Comparison of ENCODE assay signal across 16 cellular contexts in genomic region chr7:71679480-71679879, GRCh38.
DNase-seq lines count a peak whose midpoint lies in the region; ATAC-seq, FAIRE-seq and TF ChIP-seq lines count a peak whose summit lies in the region.
"Had no signal": no experiment of that assay in that cellular context is flagged by ENCODE, and none has a peak within 500 bp of the region (broad histone marks: within the 10 kb centered on the region; RNA-seq: fewer than 3 reads in every experiment).

No MANE protein-coding gene starts in this region.

- POLR2A ChIA-PET in MCF 10A (lab: Yijun Ruan, JAX): no interaction called here
- POLR2A ChIA-PET in H1 (lab: Charles Lee; ENCODE audit: partially characterized antibody): interaction anchor here (1.3 kb wide), 1 partner anchor 12 kb away, joined by 3 read pairs; no protein-coding TSS in a partner anchor

- no peak for ATAC-seq in HG02678 (IDR thresholded peaks at IDR 0.05; ENCODE audit: unreplicated experiment)
- ATAC-seq in upper lobe of right lung: no peak

- no peak for FAIRE-seq in H1 (lab: Jason Lieb, UNC)
- FAIRE-seq: A204.1, GM19239 had no signal

- no peak overlapping the region for H3K4me3 Mint-ChIP-seq in MCF 10A (ENCODE audit: unreplicated experiment)
- H3K4me3 Mint-ChIP-seq: B cell; CD4-positive, alpha-beta T cell had no signal

- CTCF ChIA-PET in MCF 10A (lab: Yijun Ruan, JAX) (no interaction called here), mammary epithelial cell (lab: Charles Lee; ENCODE audit: low non-redundant PET) (no interaction called here), H1 (lab: Charles Lee; ENCODE audit: partially characterized antibody) (interaction anchor here (0.6 to 1.6 kb wide), 3 partner anchors 12 to 47 kb away, joined by 3 to 4 read pairs (median 3); no protein-coding TSS in a partner anchor)

- no peak for TF ChIP-seq POLR2A in H1 (IDR thresholded peaks at IDR 0.05; ENCODE audit: control extremely low read depth in 1 of 2, low read depth in 2 of 2, low read length in 2 of 2)

- no peak overlapping the region for H3K4ac ChIP-seq in H1 (replicated peaks; ENCODE audit: insufficient read length, low read depth, low read length)

- H4K5ac ChIP-seq in H1 (ENCODE audit: insufficient read length, low read depth, low read length): no peak overlapping the region

- H3K23ac ChIP-seq in H1 (ENCODE audit: insufficient read length): no peak overlapping the region

- no peak for DNase-seq in MCF 10A (ENCODE audit: unreplicated experiment)
- DNase-seq in mammary epithelial cell: no peak
- DNase-seq in NCI-H69 (lab: John Stamatoyannopoulos, UW): peak; percentile 12
- no peak for DNase-seq in H1 (ENCODE audit: low read depth in 1 of 2, low spot score in 2 of 2)
- DNase-seq in NCI-H1930 (lab: John Stamatoyannopoulos, UW): no peak
- no peak for DNase-seq in upper lobe of right lung
- DNase-seq: Calu3; CD4-positive, alpha-beta T cell; DND-41; GF-D8; GOT3 had no signal

- H3K27ac Mint-ChIP-seq in MCF 10A (ENCODE audit: low read depth, unreplicated experiment): peak overlapping the region; percentile 46
- H3K27ac Mint-ChIP-seq: B cell; CD4-positive, alpha-beta T cell had no signal

- H3K79me2 ChIP-seq in mammary epithelial cell (ENCODE audit: insufficient read depth, low read length): no peaks in the 10 kb centered on the region
- H3K79me2 ChIP-seq in H1 (ENCODE audit: control insufficient read depth in 1 of 2, insufficient read depth in 2 of 2, low read length in 2 of 2): no peaks in the 10 kb centered on the region

- no peaks in the 10 kb centered on the region for H3K27me3 ChIP-seq in mammary epithelial cell (ENCODE audit: insufficient read depth, low read length)
- H3K27me3 ChIP-seq in H1 (replicated peaks in 1 of 4; ENCODE audit: control insufficient read depth in 3 of 4, extremely low read depth in 1 of 4, insufficient read depth in 3 of 4, low read length in 3 of 4): no peaks in the 10 kb centered on the region
- no peaks in the 10 kb centered on the region for H3K27me3 ChIP-seq in upper lobe of right lung

- no peak overlapping the region for H3K56ac ChIP-seq in H1 (replicated peaks; ENCODE audit: insufficient read length, low read depth, low read length)

- H2AK5ac ChIP-seq in H1 (ENCODE audit: low read depth, low read length): no peak overlapping the region

- H3K36me3 ChIP-seq in mammary epithelial cell (ENCODE audit: insufficient read depth, low read length) (no peaks in the 10 kb centered on the region), H1 (ENCODE audit: control insufficient read depth in 2 of 4, insufficient read depth in 4 of 4, low read length in 3 of 4) (peaks cover 0 to 6% (median 2%) of the 10 kb centered on the region in 4 experiments; a peak in 3 of 8 replicates), upper lobe of right lung (no peaks in the 10 kb centered on the region)
- H3K36me3 ChIP-seq: HAP-1 had no signal

- H3K27ac ChIP-seq in mammary epithelial cell (ENCODE audit: insufficient read depth, low read depth, low read length) (no peak overlapping the region), H1 (ENCODE audit: low read depth, low read length) (no peak overlapping the region), upper lobe of right lung (no peak overlapping the region)

- 0 out of 2 replicates have a peak overlapping the region, but pooled peaks have one; percentile 48 for H2BK5ac ChIP-seq in H1 (ENCODE audit: low read depth, low read length)

- in situ Hi-C loops in mammary epithelial cell (cut with MboI; ENCODE audit: low sequenced_read_pairs in 2 of 2): no loop called here

- H3K18ac ChIP-seq in H1 (ENCODE audit: extremely low read depth, low read length): peak overlapping the region; percentile 17; the same call in 1 of the 2 replicates

- H4K20me1 ChIP-seq in mammary epithelial cell (ENCODE audit: insufficient read depth, low read length) (no peaks in the 10 kb centered on the region), H1 (replicated peaks in 1 of 2; ENCODE audit: control insufficient read depth in 1 of 2, insufficient read depth in 2 of 2, low read length in 2 of 2) (no peaks in the 10 kb centered on the region)

- peaks cover 11% of the 10 kb centered on the region for H3K9me3 ChIP-seq in mammary epithelial cell (replicated peaks; ENCODE audit: insufficient read depth, low read length)
- H3K9me3 ChIP-seq in H1 (ENCODE audit: insufficient read depth in 2 of 2, low read depth in 1 of 2, low read length in 1 of 2): no peaks in the 10 kb centered on the region
- no peaks in the 10 kb centered on the region for H3K9me3 ChIP-seq in upper lobe of right lung
- H3K9me3 ChIP-seq: HAP-1 had no signal

- no peak for TF ChIP-seq EP300 in H1 (IDR thresholded peaks at IDR 0.05; ENCODE audit: borderline replicate concordance in 1 of 2, low read depth in 2 of 2, low read length in 2 of 2)

- 48% methylated on average over 3 of the region's 8 CpGs for WGBS in mammary epithelial cell (ENCODE audit: low coverage, missing lambda C conversion rate)
- 64% methylated on average over 7 of the region's 8 CpGs; no CpG with 5 or more reads in 1 of the 2 experiments for WGBS in H1 (ENCODE audit: extremely low coverage in 1 of 2, insufficient coverage in 1 of 2, insufficient read length in 1 of 2, insufficient replicate concordance in 2 of 2, low coverage in 1 of 2, low lambda C conversion rate in 2 of 2, missing lambda C conversion rate in 1 of 2), 2 experiments

- H3K79me1 ChIP-seq in H1 (ENCODE audit: low read depth, low read length): no peaks in the 10 kb centered on the region

- H3K23me2 ChIP-seq in H1 (ENCODE audit: low read depth, low read length): no peaks in the 10 kb centered on the region

- dilution Hi-C loops in mammary epithelial cell (cut with HindIII; ENCODE audit: low sequenced_read_pairs): no loop called here

- H4K91ac ChIP-seq in H1 (replicated peaks; ENCODE audit: insufficient read length, low read length): peak overlapping the region; percentile 22

- TF ChIP-seq CTCF in MCF 10A (IDR thresholded peaks at IDR 0.05; ENCODE audit: unreplicated experiment) (no peak), mammary epithelial cell (conservative IDR thresholded peaks at IDR 0.05 in 1 of 2, IDR thresholded peaks at IDR 0.05 in 1 of 2; ENCODE audit: extremely low read depth in 1 of 2, insufficient read depth in 1 of 2, low read depth in 1 of 2, low read length in 2 of 2) (no peak), H1 (IDR thresholded peaks at IDR 0.05; ENCODE audit: control extremely low read depth in 1 of 3, insufficient read depth in 1 of 3, low read depth in 1 of 3, low read length in 3 of 3) (no peak), upper lobe of right lung (IDR thresholded peaks at IDR 0.05) (no peak)

- no peak overlapping the region for H2BK12ac ChIP-seq in H1 (ENCODE audit: low read depth, low read length)

- BruUV-seq in MCF 10A (replicated peaks; lab: Mats Ljungman, UMichigan) (no TSS peak), mammary epithelial cell (replicated peaks; lab: Mats Ljungman, UMichigan) (no TSS peak)

- no peak overlapping the region for H2BK15ac ChIP-seq in H1 (ENCODE audit: low read length)

- H3K36me3 Mint-ChIP-seq in MCF 10A (ENCODE audit: insufficient read depth, unreplicated experiment): no peaks in the 10 kb centered on the region

- no peaks in the 10 kb centered on the region for H3K4me1 Mint-ChIP-seq in MCF 10A (ENCODE audit: insufficient read depth, unreplicated experiment)
- H3K4me1 Mint-ChIP-seq: B cell had no signal

- H3K14ac ChIP-seq in H1 (ENCODE audit: insufficient read length): no peak overlapping the region

- no peak overlapping the region for H3K4me3 ChIP-seq in mammary epithelial cell (replicated peaks in 1 of 3; ENCODE audit: insufficient read depth in 1 of 3, low read depth in 2 of 3, low read length in 3 of 3)
- H3K4me3 ChIP-seq in H1 (ENCODE audit: extremely low read depth in 1 of 4, insufficient read depth in 2 of 4, low read depth in 3 of 4, low read length in 4 of 4): no peak overlapping the region
- H3K4me3 ChIP-seq in upper lobe of right lung: no peak overlapping the region
- H3K4me3 ChIP-seq: HAP-1 had no signal

- H3K4me2 ChIP-seq in mammary epithelial cell (ENCODE audit: insufficient read depth, low read depth, low read length): no peak overlapping the region
- H3K4me2 ChIP-seq in H1 (ENCODE audit: insufficient read depth in 1 of 2, low read depth in 2 of 2, low read length in 2 of 2): no peak overlapping the region

- no peak for TF ChIP-seq RAD21 in H1 (IDR thresholded peaks at IDR 0.05 in 1 of 2, conservative IDR thresholded peaks at IDR 0.05 in 1 of 2; ENCODE audit: low read depth in 2 of 2, low read length in 2 of 2)

- H3K4me1 ChIP-seq in mammary epithelial cell (ENCODE audit: insufficient read depth, low read length) (no peaks in the 10 kb centered on the region), H1 (replicated peaks in 1 of 4; ENCODE audit: control insufficient read depth in 3 of 4, insufficient read depth in 4 of 4, low read length in 3 of 4) (peaks cover 0 to 9% (median 5%) of the 10 kb centered on the region in 4 experiments; a peak in 5 of 7 replicates), upper lobe of right lung (no peaks in the 10 kb centered on the region)
- H3K4me1 ChIP-seq: HAP-1 had no signal

- no peaks in the 10 kb centered on the region for H3K27me3 Mint-ChIP-seq in MCF 10A (ENCODE audit: insufficient read depth, unreplicated experiment)
- H3K27me3 Mint-ChIP-seq: B cell; CD4-positive, alpha-beta T cell had no signal

- no peak overlapping the region for H2BK120ac ChIP-seq in H1 (replicated peaks; ENCODE audit: low read depth, low read length)

- H3K9ac ChIP-seq in mammary epithelial cell (ENCODE audit: insufficient read depth, low read length): no peak overlapping the region
- no peak overlapping the region; a peak in 1 of 7 replicates for H3K9ac ChIP-seq in H1 (replicated peaks in 1 of 4; ENCODE audit: extremely low read depth in 1 of 4, low read depth in 3 of 4, low read length in 3 of 4)

- intact Hi-C loops in MCF 10A (cut with micrococcal nuclease): no loop called here
- intact Hi-C loops in mammary epithelial cell (cut with micrococcal nuclease): no loop called here
- intact Hi-C loops in upper lobe of right lung (cut with DNase I): no loop called here

- H3K9me3 Mint-ChIP-seq in MCF 10A (ENCODE audit: unreplicated experiment): peaks cover 9% of the 10 kb centered on the region
- H3K9me3 Mint-ChIP-seq: CD4-positive, alpha-beta T cell had no signal

- H4K8ac ChIP-seq in H1 (ENCODE audit: extremely low read depth, insufficient read depth, low read length): no peak overlapping the region

- H2BK20ac ChIP-seq in H1 (ENCODE audit: low read length): no peak overlapping the region

- no peak overlapping the region for H2AFZ ChIP-seq in mammary epithelial cell (ENCODE audit: low read depth, low read length)
- H2AFZ ChIP-seq in H1 (ENCODE audit: low read length): no peak overlapping the region

TF ChIP-seq in H1, 55 proteins besides CTCF, POLR2A, EP300 and RAD21 (continues in another document):
- no peak for TF ChIP-seq PHF8 (conservative IDR thresholded peaks at IDR 0.05; ENCODE audit: low read depth, low read length)
- TF ChIP-seq EGR1 (IDR thresholded peaks at IDR 0.05; ENCODE audit: borderline replicate concordance, low read depth, low read length): no peak
- TF ChIP-seq CHD2 (IDR thresholded peaks at IDR 0.05; ENCODE audit: low read length): no peak
- no peak for TF ChIP-seq YY1 (IDR thresholded peaks at IDR 0.05; ENCODE audit: low read depth, low read length)
- no peak for TF ChIP-seq CEBPB (IDR thresholded peaks at IDR 0.05; ENCODE audit: low read depth, low read length)
